8 cellular contexts compared by ENCODE assay signal in genomic region chr1:205748398-205749093, GRCh38. TPM values are rescaled to one million over a fixed set of nuclear protein-coding genes. Genes with fewer than 3 reads are reported as not detected.
A peak's percentile ranks its signal among the peaks of the same experiment; 100 is the strongest.
DNase-seq lines count a peak whose midpoint lies in the region; ATAC-seq, FAIRE-seq and TF ChIP-seq lines count a peak whose summit lies in the region.

No MANE protein-coding gene starts in this region.

- no peak overlapping the region for H2AK5ac ChIP-seq in H1 (ENCODE audit: low read depth, low read length)

- peaks cover 5% of the 10 kb centered on the region for H3K23me2 ChIP-seq in H1 (ENCODE audit: low read depth, low read length)

- H3K4me1 ChIP-seq in H1 (replicated peaks in 1 of 4; ENCODE audit: control insufficient read depth in 3 of 4, insufficient read depth in 4 of 4, low read length in 3 of 4) (peaks cover 3 to 13% (median 8%) of the 10 kb centered on the region in 4 experiments; a peak in 5 of 7 replicates), muscle layer of duodenum (ENCODE audit: control insufficient read depth in 1 of 2, insufficient read depth in 2 of 2, low read length in 2 of 2) (peaks cover 15 to 33% of the 10 kb centered on the region in 2 donors), upper lobe of right lung (peaks cover 31% of the 10 kb centered on the region)

- H4K5ac ChIP-seq in H1 (ENCODE audit: insufficient read length, low read depth, low read length), result no peak overlapping the region

- H2BK20ac ChIP-seq in H1 (ENCODE audit: low read length), result no peak overlapping the region

- no peak overlapping the region for H3K56ac ChIP-seq in H1 (replicated peaks; ENCODE audit: insufficient read length, low read depth, low read length)

- H3K18ac ChIP-seq in H1 (ENCODE audit: extremely low read depth, low read length), result no peak overlapping the region

- no peak overlapping the region for H2AFZ ChIP-seq in H1 (ENCODE audit: low read length)

- no peaks in the 10 kb centered on the region for H3K9me3 ChIP-seq in H1 (ENCODE audit: insufficient read depth in 2 of 2, low read depth in 1 of 2, low read length in 1 of 2)
- H3K9me3 ChIP-seq in muscle layer of duodenum (ENCODE audit: control insufficient read depth in 1 of 2, low read length in 2 of 2), result no peaks in the 10 kb centered on the region
- no peaks in the 10 kb centered on the region for H3K9me3 ChIP-seq in upper lobe of right lung

- peaks cover 34 to 57% of the 10 kb centered on the region in 2 experiments for H3K79me2 ChIP-seq in H1 (ENCODE audit: control insufficient read depth in 1 of 2, insufficient read depth in 2 of 2, low read length in 2 of 2)

- CTCF ChIA-PET in H1 (lab: Charles Lee; ENCODE audit: partially characterized antibody), result interaction anchor here (0.6 to 1.2 kb wide), 4 partner anchors 9 to 89 kb away, joined by 3 to 4 read pairs (median 3); no protein-coding TSS in a partner anchor

- H3K27me3 ChIP-seq in H1 (replicated peaks in 1 of 4; ENCODE audit: control insufficient read depth in 3 of 4, extremely low read depth in 1 of 4, insufficient read depth in 3 of 4, low read length in 3 of 4) (no peaks in the 10 kb centered on the region), muscle layer of duodenum (ENCODE audit: low read depth, low read length) (no peaks in the 10 kb centered on the region), upper lobe of right lung (no peaks in the 10 kb centered on the region)

- H2BK15ac ChIP-seq in H1 (ENCODE audit: low read length), result no peak overlapping the region

- TF ChIP-seq RAD21 in H1 (IDR thresholded peaks at IDR 0.05 in 1 of 2, conservative IDR thresholded peaks at IDR 0.05 in 1 of 2; ENCODE audit: low read depth in 2 of 2, low read length in 2 of 2), result no peak

- H3K4me3 ChIP-seq in H1 (ENCODE audit: extremely low read depth in 1 of 4, insufficient read depth in 2 of 4, low read depth in 3 of 4, low read length in 4 of 4) (peak overlapping the region; percentile 94 to 99 (median 96)), muscle layer of duodenum (ENCODE audit: low read depth in 1 of 2, low read length in 2 of 2) (peak overlapping the region; percentile 75 to 97), upper lobe of right lung (peak overlapping the region; percentile 83)

- no peak overlapping the region for H4K91ac ChIP-seq in H1 (replicated peaks; ENCODE audit: insufficient read length, low read length)

- POLR2A ChIA-PET in H1 (lab: Charles Lee; ENCODE audit: partially characterized antibody), result interaction anchor here (0.6 to 2.1 kb wide), 35 partner anchors 8 to 303 kb away, joined by 3 to 15 read pairs (median 4); partner anchors contain the start of gene RAB29

- no peak overlapping the region for H3K4ac ChIP-seq in H1 (replicated peaks; ENCODE audit: insufficient read length, low read depth, low read length)

- FAIRE-seq in TTC549 (lab: Jason Lieb, UNC), result peak; percentile 40
- no peak for FAIRE-seq in H1 (lab: Jason Lieb, UNC)

- TF ChIP-seq CTCF in H1 (IDR thresholded peaks at IDR 0.05; ENCODE audit: control extremely low read depth in 1 of 3, insufficient read depth in 1 of 3, low read depth in 1 of 3, low read length in 3 of 3), result no peak
- TF ChIP-seq CTCF in upper lobe of right lung (IDR thresholded peaks at IDR 0.05), result no peak

- H3K14ac ChIP-seq in H1 (ENCODE audit: insufficient read length), result no peak overlapping the region

- no peak overlapping the region for H2BK5ac ChIP-seq in H1 (ENCODE audit: low read depth, low read length)

- H3K36me3 ChIP-seq in H1 (ENCODE audit: control insufficient read depth in 2 of 4, insufficient read depth in 4 of 4, low read length in 3 of 4) (peaks cover 0 to 7% (median 0%) of the 10 kb centered on the region in 4 experiments; a peak in 2 of 8 replicates), muscle layer of duodenum (ENCODE audit: control insufficient read depth in 1 of 2, insufficient read depth in 2 of 2, low read length in 2 of 2) (no peaks in the 10 kb centered on the region), upper lobe of right lung (no peaks in the 10 kb centered on the region)

- no peak overlapping the region for H3K27ac ChIP-seq in H1 (ENCODE audit: low read depth, low read length)
- H3K27ac ChIP-seq in muscle layer of duodenum (ENCODE audit: low read length), result peak overlapping the region; percentile 98
- H3K27ac ChIP-seq in upper lobe of right lung, result peak overlapping the region; percentile 87

- H2BK120ac ChIP-seq in H1 (replicated peaks; ENCODE audit: low read depth, low read length), result peak overlapping the region; percentile 18

- TF ChIP-seq EP300 in H1 (IDR thresholded peaks at IDR 0.05; ENCODE audit: borderline replicate concordance in 1 of 2, low read depth in 2 of 2, low read length in 2 of 2), result no peak

- DNase-seq in SHP77 treated with DMSO at 0.1 percent for 48 hours (lab: John Stamatoyannopoulos, UW), result peak; percentile 58
- no peak for DNase-seq in SHP77 (lab: John Stamatoyannopoulos, UW)
- peak; percentile 61 for DNase-seq in LHCN-M2 (ENCODE audit: low read depth)
- DNase-seq in H1 (ENCODE audit: low read depth in 1 of 2, low spot score in 2 of 2), result no peak
- no peak for DNase-seq in upper lobe of right lung

- H3K79me1 ChIP-seq in H1 (ENCODE audit: low read depth, low read length), result no peaks in the 10 kb centered on the region

- intact Hi-C loops in upper lobe of right lung (cut with DNase I), result no loop called here

- peak overlapping the region; percentile 81 to 86 for H3K4me2 ChIP-seq in H1 (ENCODE audit: insufficient read depth in 1 of 2, low read depth in 2 of 2, low read length in 2 of 2)

- no peak overlapping the region for H3K23ac ChIP-seq in H1 (ENCODE audit: insufficient read length)

- ATAC-seq in upper lobe of right lung (no peak), HG03039 (IDR thresholded peaks at IDR 0.05; ENCODE audit: unreplicated experiment) (no peak)

- no peak overlapping the region for H2BK12ac ChIP-seq in H1 (ENCODE audit: low read depth, low read length)

- no peak for TF ChIP-seq POLR2A in H1 (IDR thresholded peaks at IDR 0.05; ENCODE audit: control extremely low read depth in 1 of 2, low read depth in 2 of 2, low read length in 2 of 2)

- WGBS in H1 (ENCODE audit: extremely low coverage in 1 of 2, insufficient coverage in 1 of 2, insufficient read length in 1 of 2, insufficient replicate concordance in 2 of 2, low coverage in 1 of 2, low lambda C conversion rate in 2 of 2, missing lambda C conversion rate in 1 of 2), 2 experiments, result 9% methylated on average over 13 of the region's 13 CpGs; no CpG with 5 or more reads in 1 of the 2 experiments

- H4K8ac ChIP-seq in H1 (ENCODE audit: extremely low read depth, insufficient read depth, low read length), result no peak overlapping the region

- H3K9ac ChIP-seq in H1 (replicated peaks in 1 of 4; ENCODE audit: extremely low read depth in 1 of 4, low read depth in 3 of 4, low read length in 3 of 4), result peak overlapping the region; percentile 62 to 93 (median 76)

- peaks cover 19 to 34% of the 10 kb centered on the region in 2 experiments for H4K20me1 ChIP-seq in H1 (replicated peaks in 1 of 2; ENCODE audit: control insufficient read depth in 1 of 2, insufficient read depth in 2 of 2, low read length in 2 of 2)

TF ChIP-seq in H1, 55 proteins besides CTCF, POLR2A, EP300 and RAD21:
- TF ChIP-seq TAF1 (IDR thresholded peaks at IDR 0.05; ENCODE audit: low read depth, low read length) (0 out of 2 replicates have a peak, but pooled peaks have one; percentile 25), SUZ12 (IDR thresholded peaks at IDR 0.05; ENCODE audit: low read length) (no peak)

RNA-seq across cellular contexts. Expression of gene NUCKS1, which starts 1.4 kb away (rescaled TPM):
- 154 and 175 TPM in 2 replicates for total RNA-seq in LHCN-M2 (2014; rRNA removed)
- 68.3 TPM for polyA plus RNA-seq in LHCN-M2 (2012)
- total RNA-seq in H1 (2021; fragmentation: NEBNext Ultra II Directional; extraction: Animal tissue kit (Norgen Biotek cat#: 25700)), result 461 and 492 TPM in 2 replicates
- 76.7 and 126 TPM in 2 replicates for polyA plus RNA-seq in H1 (2011; rRNA removed)
- polyA plus RNA-seq in H1 (2011; cell fraction: cytosol; rRNA removed), result 127 TPM
- 25.0 TPM for polyA plus RNA-seq in H1 (2011; cell fraction: nucleus; rRNA removed)
- 126 to 194 TPM (median 138 TPM) in 4 replicates for polyA plus RNA-seq in H1 (2012, experiment 1 of 2)
- 86.0 TPM for polyA plus RNA-seq in H1 (2012, experiment 2 of 2)
- 304 TPM for polyA plus RNA-seq in H1 (2013, experiment 1 of 2)
- polyA plus RNA-seq in H1 (2013, experiment 2 of 2), result 309 TPM
- 251 and 290 TPM in 2 replicates for polyA minus RNA-seq in H1 (2011; rRNA and poly(A)+ RNA removed)
- polyA minus RNA-seq in H1 (2011; cell fraction: cytosol; rRNA and poly(A)+ RNA removed), result 140 TPM
- polyA minus RNA-seq in H1 (2011; cell fraction: nucleus; rRNA and poly(A)+ RNA removed), result 97.7 TPM
- total RNA-seq in upper lobe of right lung, result 117 TPM

RNA-seq across cellular contexts. Expression of gene RAB29, which starts 26.7 kb away (rescaled TPM):
- total RNA-seq in LHCN-M2 (2014; rRNA removed) (24.9 and 29.3 TPM in 2 replicates), upper lobe of right lung (24.7 TPM)
- 19.8 TPM for polyA plus RNA-seq in LHCN-M2 (2012)
- total RNA-seq in H1 (2021; fragmentation: NEBNext Ultra II Directional; extraction: Animal tissue kit (Norgen Biotek cat#: 25700)), result 16.4 and 17.3 TPM in 2 replicates
- polyA plus RNA-seq in H1 (2011; rRNA removed), result 9.7 and 10.1 TPM in 2 replicates
- polyA plus RNA-seq in H1 (2011; cell fraction: cytosol; rRNA removed), result 12.1 TPM
- polyA plus RNA-seq in H1 (2011; cell fraction: nucleus; rRNA removed), result 8.5 TPM
- 10.7 to 13.2 TPM (median 12.2 TPM) in 4 replicates for polyA plus RNA-seq in H1 (2012, experiment 1 of 2)
- 2.7 TPM for polyA plus RNA-seq in H1 (2012, experiment 2 of 2)
- 7.9 TPM for polyA plus RNA-seq in H1 (2013, experiment 1 of 2)
- 7.3 TPM for polyA plus RNA-seq in H1 (2013, experiment 2 of 2)
- 10.2 and 17.4 TPM in 2 replicates for polyA minus RNA-seq in H1 (2011; rRNA and poly(A)+ RNA removed)
- polyA minus RNA-seq in H1 (2011; cell fraction: cytosol; rRNA and poly(A)+ RNA removed), result 5.2 TPM
- polyA minus RNA-seq in H1 (2011; cell fraction: nucleus; rRNA and poly(A)+ RNA removed), result 5.8 TPM

Comparison
In these comparisons a context has a peak if more than half of its experiments do, and no peak if none do; other contexts are left out.
1. DNase-seq: peak in SHP77 treated with DMSO at 0.1 percent for 48 hours (single experiment) and LHCN-M2 (single experiment); none in SHP77 (0 of 2), H1 (0 of 2) and upper lobe of right lung (single experiment).
2. Peak in every context shown above with its lines, with median percentiles within 50 percentile points of each other: H3K4me3 ChIP-seq.